In genomic region chr7:20122653-20123316, GRCh38 we compare ENCODE assay signal across 8 cellular contexts.
DNase-seq lines count a peak whose midpoint lies in the region; ATAC-seq and TF ChIP-seq lines count a peak whose summit lies in the region.
"Not testable (repeated sequence)": the region's sequence is repeated elsewhere in the genome, so short reads cannot be mapped to it uniquely, and the experiment has no call there.

No MANE protein-coding gene starts in this region.

- H3K79me1 ChIP-seq in H9 (ENCODE audit: insufficient read depth, low read depth, low read length, poor library complexity, severe bottlenecking); mesendoderm (ENCODE audit: low read length): not testable (repeated sequence)

- not testable (repeated sequence) for H2BK15ac ChIP-seq in H9 (ENCODE audit: low read depth, low read length); mesendoderm (replicated peaks; ENCODE audit: low read depth)

- H4K20me1 ChIP-seq in H9 (ENCODE audit: control insufficient read depth, insufficient read depth, insufficient read length), result not testable (repeated sequence)

- H3K9me3 ChIP-seq in ES-I3 (ENCODE audit: control insufficient read depth, insufficient read depth, low read length); H9 (ENCODE audit: control insufficient read depth, low read depth, low read length); HUES64 (ENCODE audit: insufficient read depth, low read depth, low read length); iPS-18c (ENCODE audit: control insufficient read depth, insufficient read depth, low read length): not testable (repeated sequence)

- not testable (repeated sequence) for H4K5ac ChIP-seq in H9 (ENCODE audit: insufficient read length, low read depth, low read length); mesendoderm (ENCODE audit: low read length)

- POLR2A ChIA-PET in WTC11 (lab: Charles Lee), result not testable (repeated sequence)

- H3K27ac Mint-ChIP-seq in H9 (peak overlapping the region in 1 of 3 experiments; percentile 94; a peak in 2 of 7 replicates), endothelial cell (ENCODE audit: unreplicated experiment) (peak overlapping the region; percentile 49)
- not testable (repeated sequence) for H3K27ac Mint-ChIP-seq in WTC11

- CTCF ChIA-PET in WTC11 (lab: Charles Lee), result not testable (repeated sequence)

- H2AK5ac ChIP-seq in H9 (ENCODE audit: insufficient read length, low read length); mesendoderm (ENCODE audit: low read length): not testable (repeated sequence)

- H3K4me1 Mint-ChIP-seq in H9, result peaks cover 15 to 37% of the 10 kb centered on the region in 2 experiments
- peaks cover 53% of the 10 kb centered on the region for H3K4me1 Mint-ChIP-seq in WTC11
- peaks cover 23% of the 10 kb centered on the region for H3K4me1 Mint-ChIP-seq in endothelial cell (ENCODE audit: unreplicated experiment)

- H3K27ac ChIP-seq in H9 (ENCODE audit: insufficient read length, low read depth, low read length) (peak overlapping the region; percentile 97), HUES64 (ENCODE audit: low read depth, low read length) (peak overlapping the region; percentile 98; the same call in 1 of the 2 replicates), mesendoderm (ENCODE audit: low read depth, low read length) (peak overlapping the region; percentile 97)

- not testable (repeated sequence) for H3K23me2 ChIP-seq in H9 (ENCODE audit: insufficient read length, low read depth, low read length, poor library complexity, severe bottlenecking)

- peak overlapping the region; percentile 97 for H3K9ac ChIP-seq in ES-I3 (ENCODE audit: low read depth, low read length)
- H3K9ac ChIP-seq in H9 (ENCODE audit: extremely low read depth, insufficient read length, low read length), result peak overlapping the region; percentile 98
- H3K9ac ChIP-seq in HUES64 (ENCODE audit: low read depth, low read length), result peak overlapping the region; percentile 93
- peak overlapping the region; percentile 91 for H3K9ac ChIP-seq in mesendoderm (ENCODE audit: low read length)

- H4K8ac ChIP-seq in H9 (replicated peaks; ENCODE audit: insufficient read length, low read depth, low read length); mesendoderm (ENCODE audit: low read depth, low read length): not testable (repeated sequence)

- not testable (repeated sequence) for H3K18ac ChIP-seq in H9 (ENCODE audit: insufficient read length, low read depth, low read length)
- H3K18ac ChIP-seq in mesendoderm (ENCODE audit: low read length), result peak overlapping the region; percentile 98

- H3K36me3 Mint-ChIP-seq in H9 (ENCODE audit: insufficient read depth in 1 of 3, low read depth in 3 of 3), result peaks cover 6 to 23% (median 8%) of the 10 kb centered on the region in 3 experiments; a peak in 5 of 7 replicates
- peaks cover 15% of the 10 kb centered on the region for H3K36me3 Mint-ChIP-seq in WTC11
- H3K36me3 Mint-ChIP-seq in endothelial cell (ENCODE audit: low read depth, unreplicated experiment), result not testable (repeated sequence)

- WGBS in H9 (ENCODE audit: extremely low coverage, insufficient read length, low lambda C conversion rate), result no CpG with 5 or more reads among the region's 16 CpGs
- 14% methylated on average over 16 of the region's 16 CpGs for WGBS in HUES64
- WGBS in mesendoderm (ENCODE audit: extremely low coverage, insufficient coverage, low lambda C conversion rate), result no CpG with 5 or more reads among the region's 16 CpGs

- H3K4me3 Mint-ChIP-seq in H9, result peak overlapping the region in 1 of 2 experiments; percentile 44; a peak in 1 of 5 replicates
- not testable (repeated sequence) for H3K4me3 Mint-ChIP-seq in WTC11; endothelial cell (ENCODE audit: unreplicated experiment)

- H3K4me3 ChIP-seq in HUES64 (ENCODE audit: low read length), result peak overlapping the region; percentile 64
- peak overlapping the region; percentile 49 for H3K4me3 ChIP-seq in iPS-11a (ENCODE audit: low read depth, low read length)
- peak overlapping the region; percentile 52 for H3K4me3 ChIP-seq in iPS-18c (ENCODE audit: insufficient read depth, low read depth, low read length)
- H3K4me3 ChIP-seq in mesendoderm (ENCODE audit: low read length), result not testable (repeated sequence)

- not testable (repeated sequence) for H2AFZ ChIP-seq in H9 (ENCODE audit: low read length)

- not testable (repeated sequence) for DNase-seq in H9; WTC11 (ENCODE audit: low spot score); endothelial cell (ENCODE audit: low spot score)
- peak; percentile 47 for DNase-seq in mesendoderm

- H3K36me3 ChIP-seq in ES-I3 (ENCODE audit: insufficient read depth, low read length), result peaks cover 42% of the 10 kb centered on the region
- peaks cover 17% of the 10 kb centered on the region for H3K36me3 ChIP-seq in HUES64 (ENCODE audit: insufficient read depth, low read length)
- not testable (repeated sequence) for H3K36me3 ChIP-seq in mesendoderm (ENCODE audit: control insufficient read depth, insufficient read depth, low read length)

- not testable (repeated sequence) for H3K56ac ChIP-seq in H9 (ENCODE audit: insufficient read length, low read depth, low read length)
- H3K56ac ChIP-seq in mesendoderm (ENCODE audit: low read length), result peak overlapping the region; percentile 95

- H3K27me3 ChIP-seq in H9 (ENCODE audit: insufficient read depth, low read length); HUES64 (ENCODE audit: insufficient read depth, low read length); mesendoderm (ENCODE audit: insufficient read depth, low read length, poor library complexity): not testable (repeated sequence)

- ATAC-seq in WTC11, result not testable (repeated sequence)

- not testable (repeated sequence) for H3K4ac ChIP-seq in H9 (ENCODE audit: low read depth, low read length)
- H3K4ac ChIP-seq in mesendoderm (ENCODE audit: low read depth, low read length), result peak overlapping the region; percentile 97

- peak overlapping the region; percentile 90 for H3K4me2 ChIP-seq in H9 (ENCODE audit: insufficient read depth, insufficient read length, low read length)
- not testable (repeated sequence) for H3K4me2 ChIP-seq in mesendoderm (ENCODE audit: low read length)

- H4K91ac ChIP-seq in H9 (ENCODE audit: insufficient read length, low read depth, low read length), result not testable (repeated sequence)

- H2BK120ac ChIP-seq in H9 (ENCODE audit: low read depth, low read length, poor library complexity, severe bottlenecking), result not testable (repeated sequence)
- H2BK120ac ChIP-seq in mesendoderm (ENCODE audit: low read depth, low read length), result peak overlapping the region; percentile 98

- H3K4me1 ChIP-seq in ES-I3 (ENCODE audit: insufficient read depth, low read length) (peaks cover 28% of the 10 kb centered on the region), H9 (ENCODE audit: insufficient read depth, low read length) (peaks cover 18% of the 10 kb centered on the region), HUES64 (ENCODE audit: insufficient read depth, low read length) (peaks cover 51% of the 10 kb centered on the region)
- H3K4me1 ChIP-seq in mesendoderm (ENCODE audit: control insufficient read depth, low read depth, low read length), result not testable (repeated sequence)

- not testable (repeated sequence) for H2BK20ac ChIP-seq in H9 (ENCODE audit: low read depth, low read length, poor library complexity, severe bottlenecking)

- TF ChIP-seq CTCF in H9 (conservative IDR thresholded peaks at IDR 0.05); WTC11 (IDR thresholded peaks at IDR 0.05); endothelial cell (IDR thresholded peaks at IDR 0.05; ENCODE audit: unreplicated experiment): not testable (repeated sequence)

- not testable (repeated sequence) for H2BK5ac ChIP-seq in H9 (ENCODE audit: insufficient read length, low read length)
- peak overlapping the region; percentile 60 for H2BK5ac ChIP-seq in mesendoderm (ENCODE audit: low read length)

- H2BK12ac ChIP-seq in H9 (ENCODE audit: insufficient read length, low read depth, low read length), result not testable (repeated sequence)

- not testable (repeated sequence) for H3T11ph ChIP-seq in H9 (ENCODE audit: low read length)

- not testable (repeated sequence) for H3K9me3 Mint-ChIP-seq in H9; WTC11; endothelial cell (ENCODE audit: unreplicated experiment)

- H3K79me2 ChIP-seq in H9 (ENCODE audit: insufficient read depth, low read length), result peaks cover 24% of the 10 kb centered on the region
- not testable (repeated sequence) for H3K79me2 ChIP-seq in mesendoderm (ENCODE audit: control insufficient read depth, insufficient read depth, low read length)

- H3K23ac ChIP-seq in H9 (ENCODE audit: insufficient read length, low read depth, low read length); mesendoderm (ENCODE audit: low read length): not testable (repeated sequence)

- not testable (repeated sequence) for H3K14ac ChIP-seq in H9 (ENCODE audit: insufficient read depth, low read length)

- not testable (repeated sequence) for H3K27me3 Mint-ChIP-seq in H9 (ENCODE audit: low read depth); WTC11 (ENCODE audit: low read depth); endothelial cell (ENCODE audit: unreplicated experiment)

TF ChIP-seq in WTC11, 78 proteins besides CTCF, POLR2A, EP300 and RAD21:
- TF ChIP-seq ZMAT4 (CRISPR knock-in tag; IDR thresholded peaks at IDR 0.05), result 0 out of 2 replicates have a peak, but pooled peaks have one; percentile 28
